1 cellular context compared by ENCODE assay signal in genomic region chr11:69298778-69299461, GRCh38.
TF ChIP-seq lines count a peak whose summit lies in the region.

No MANE protein-coding gene starts in this region.

TF ChIP-seq in SK-N-SH, 30 proteins besides CTCF, POLR2A, EP300 and RAD21 (continued from another document):
- no peak for TF ChIP-seq REST (IDR thresholded peaks at IDR 0.05; ENCODE audit: low read depth, low read length)
- TF ChIP-seq TCF12 (IDR thresholded peaks at IDR 0.05) = no peak
- TF ChIP-seq YY1 (IDR thresholded peaks at IDR 0.05; ENCODE audit: low read depth) = no peak
- TF ChIP-seq MXI1 (IDR thresholded peaks at IDR 0.05; ENCODE audit: low read depth, low read length) = no peak
- TF ChIP-seq EZH2phosphoT487 (IDR thresholded peaks at IDR 0.05; ENCODE audit: borderline replicate concordance, low read depth) = no peak
- no peak for TF ChIP-seq RFX5 (IDR thresholded peaks at IDR 0.05; ENCODE audit: low read length)
- no peak for TF ChIP-seq USF1 (IDR thresholded peaks at IDR 0.05; ENCODE audit: borderline replicate concordance, low read depth)
- TF ChIP-seq FOXJ3 (CRISPR knock-in tag; IDR thresholded peaks at IDR 0.05) = no peak
- no peak for TF ChIP-seq JUND (IDR thresholded peaks at IDR 0.05)
- TF ChIP-seq FOSL2 (IDR thresholded peaks at IDR 0.05; ENCODE audit: borderline replicate concordance, low read depth) = no peak
- TF ChIP-seq GABPA (IDR thresholded peaks at IDR 0.05; ENCODE audit: low read depth) = no peak
- no peak for TF ChIP-seq ELF1 (IDR thresholded peaks at IDR 0.05)
- no peak for TF ChIP-seq IRF3 (IDR thresholded peaks at IDR 0.05; ENCODE audit: low read depth, low read length)
- no peak for TF ChIP-seq FOXM1 (IDR thresholded peaks at IDR 0.05; ENCODE audit: low read depth)
